ENCODE assay signal across 37 cellular contexts in genomic region chr2:124626993-124627392, GRCh38.
"Had no signal": no experiment of that assay in that cellular context is flagged by ENCODE, and none has a peak within 500 bp of the region (broad histone marks: within the 10 kb centered on the region; RNA-seq: fewer than 3 reads in every experiment).

No MANE protein-coding gene starts in this region.

- H3K4me1 Mint-ChIP-seq: activated CD4-positive, alpha-beta memory T cell treated with anti-CD3 and anti-CD28 coated beads, Interleukin-2, amount 10 ng/mL, durations not matched to agents 7 days and 5 days; activated CD4-positive, alpha-beta T cell treated with anti-CD3 and anti-CD28 coated beads for 36 hours; activated CD4-positive, alpha-beta T cell treated with anti-CD3 and anti-CD28 coated beads, Interleukin-2, amount 10 ng/mL, durations not matched to agents 7 days and 5 days; activated CD8-positive, alpha-beta memory T cell treated with anti-CD3 and anti-CD28 coated beads, Interleukin-2, amount 10 ng/mL, durations not matched to agents 7 days and 5 days; activated naive CD4-positive, alpha-beta T cell treated with anti-CD3 and anti-CD28 coated beads, Interleukin-2, amount 10 ng/mL, durations not matched to agents 7 days and 5 days; activated naive CD4-positive, alpha-beta T cell treated with anti-CD3 and anti-CD28 coated beads, Interleukin-2, amount 50 U/mL, for 24 hours; activated naive CD8-positive, alpha-beta T cell treated with anti-CD3 and anti-CD28 coated beads, Interleukin-2, amount 10 ng/mL, durations not matched to agents 7 days and 5 days; activated naive CD8-positive, alpha-beta T cell treated with anti-CD3 and anti-CD28 coated beads, Interleukin-2, amount 50 U/mL, for 24 hours; brain; central memory CD8-positive, alpha-beta T cell; WTC11 had no signal

- H3K27ac ChIP-seq: ascending aorta, cardiac muscle cell, VCaP had no signal

- H3K4me3 ChIP-seq: ascending aorta, cardiac muscle cell had no signal

- DNase-seq: activated CD4-positive, alpha-beta memory T cell treated with anti-CD3 and anti-CD28 coated beads, Interleukin-2, amount 10 ng/mL, durations not matched to agents 7 days and 5 days; activated CD4-positive, alpha-beta T cell treated with anti-CD3 and anti-CD28 coated beads for 1 hour; activated CD4-positive, alpha-beta T cell treated with anti-CD3 and anti-CD28 coated beads for 36 hours; activated CD4-positive, alpha-beta T cell treated with anti-CD3 and anti-CD28 coated beads for 48 hours; activated CD4-positive, alpha-beta T cell treated with anti-CD3 and anti-CD28 coated beads, Interleukin-2, amount 10 ng/mL, durations not matched to agents 7 days and 5 days; activated CD4-positive, alpha-beta T cell treated with anti-CD3 and anti-CD28 coated beads, Interleukin-2, amount 50 U/mL, for 48 hours; activated CD4-positive, CD25-positive, alpha-beta regulatory T cell; activated CD8-positive, alpha-beta memory T cell treated with anti-CD3 and anti-CD28 coated beads for 24 hours; activated CD8-positive, alpha-beta memory T cell treated with anti-CD3 and anti-CD28 coated beads, Interleukin-2, amount 10 ng/mL, durations not matched to agents 7 days and 5 days; activated CD8-positive, alpha-beta memory T cell treated with anti-CD3 and anti-CD28 coated beads, Interleukin-2, amount 50 U/mL, for 48 hours; activated CD8-positive, alpha-beta T cell treated with anti-CD3 and anti-CD28 coated beads, Interleukin-2, amount 10 ng/mL, durations not matched to agents 7 days and 5 days; activated effector memory CD4-positive, alpha-beta T cell treated with Interleukin-2 at 50 U/mL for 16 hours; activated gamma-delta T cell; activated naive CD4-positive, alpha-beta T cell treated with anti-CD3 and anti-CD28 coated beads, Interleukin-2, amount 10 ng/mL, durations not matched to agents 7 days and 5 days; activated naive CD4-positive, alpha-beta T cell treated with Interleukin-2 at 50 U/mL for 16 hours; activated naive CD8-positive, alpha-beta T cell treated with anti-CD3 and anti-CD28 coated beads, Interleukin-2, amount 10 ng/mL, durations not matched to agents 7 days and 5 days; activated naive CD8-positive, alpha-beta T cell treated with anti-CD3 and anti-CD28 coated beads, Interleukin-2, amount 50 U/mL, for 24 hours; activated T-cell treated with anti-CD3 and anti-CD28 coated beads, Interleukin-2, amount 50 U/mL, for 24 hours; activated T-cell treated with anti-CD3 and anti-CD28 coated beads, Interleukin-2, amount 50 U/mL, for 48 hours; amygdala; anterior cingulate cortex; caudate nucleus; cerebellar nuclear complex; T-helper 1 cell; T-helper 2 cell; T-helper 9 cell had no signal

- H3K9me3 ChIP-seq: ascending aorta had no signal

- H3K27me3 Mint-ChIP-seq: activated CD4-positive, alpha-beta memory T cell treated with anti-CD3 and anti-CD28 coated beads, Interleukin-2, amount 10 ng/mL, durations not matched to agents 7 days and 5 days; activated CD4-positive, alpha-beta T cell treated with anti-CD3 and anti-CD28 coated beads for 36 hours; activated CD4-positive, alpha-beta T cell treated with anti-CD3 and anti-CD28 coated beads, Interleukin-2, amount 10 ng/mL, durations not matched to agents 7 days and 5 days; activated CD8-positive, alpha-beta memory T cell treated with anti-CD3 and anti-CD28 coated beads, Interleukin-2, amount 10 ng/mL, durations not matched to agents 7 days and 5 days; activated naive CD4-positive, alpha-beta T cell treated with anti-CD3 and anti-CD28 coated beads, Interleukin-2, amount 10 ng/mL, durations not matched to agents 7 days and 5 days; activated naive CD4-positive, alpha-beta T cell treated with anti-CD3 and anti-CD28 coated beads, Interleukin-2, amount 50 U/mL, for 24 hours; activated naive CD8-positive, alpha-beta T cell; activated naive CD8-positive, alpha-beta T cell treated with anti-CD3 and anti-CD28 coated beads, Interleukin-2, amount 10 ng/mL, durations not matched to agents 7 days and 5 days; activated naive CD8-positive, alpha-beta T cell treated with anti-CD3 and anti-CD28 coated beads, Interleukin-2, amount 50 U/mL, for 24 hours; activated T-cell treated with anti-CD3 and anti-CD28 coated beads, Interleukin-2, amount 50 U/mL, for 24 hours; brain; central memory CD8-positive, alpha-beta T cell had no signal

- H3K4me3 Mint-ChIP-seq: activated CD4-positive, alpha-beta memory T cell treated with anti-CD3 and anti-CD28 coated beads, Interleukin-2, amount 10 ng/mL, durations not matched to agents 7 days and 5 days; activated CD4-positive, alpha-beta T cell treated with anti-CD3 and anti-CD28 coated beads for 36 hours; activated CD4-positive, alpha-beta T cell treated with anti-CD3 and anti-CD28 coated beads, Interleukin-2, amount 10 ng/mL, durations not matched to agents 7 days and 5 days; activated CD8-positive, alpha-beta memory T cell treated with anti-CD3 and anti-CD28 coated beads, Interleukin-2, amount 10 ng/mL, durations not matched to agents 7 days and 5 days; activated CD8-positive, alpha-beta T cell treated with anti-CD3 and anti-CD28 coated beads, Interleukin-2, amount 10 ng/mL, durations not matched to agents 7 days and 5 days; activated naive CD4-positive, alpha-beta T cell treated with anti-CD3 and anti-CD28 coated beads, Interleukin-2, amount 10 ng/mL, durations not matched to agents 7 days and 5 days; activated naive CD4-positive, alpha-beta T cell treated with anti-CD3 and anti-CD28 coated beads, Interleukin-2, amount 50 U/mL, for 24 hours; activated naive CD8-positive, alpha-beta T cell; activated naive CD8-positive, alpha-beta T cell treated with anti-CD3 and anti-CD28 coated beads, Interleukin-2, amount 10 ng/mL, durations not matched to agents 7 days and 5 days; activated naive CD8-positive, alpha-beta T cell treated with anti-CD3 and anti-CD28 coated beads, Interleukin-2, amount 50 U/mL, for 24 hours; activated T-cell treated with anti-CD3 and anti-CD28 coated beads, Interleukin-2, amount 50 U/mL, for 24 hours; brain; central memory CD8-positive, alpha-beta T cell; T-helper 1 cell treated with Interleukin-12 subunit alpha and Interleukin-12 subunit beta and Interleukin-4 antibody, amounts not matched to agents 30 μg/mL and 1 μg/mL, for 36 hours; T-helper 2 cell treated with Interferon-gamma antibody and Interleukin-4, amounts not matched to agents 5 μg/mL and 100 μg/mL, for 36 hours; WTC11 had no signal

- H3K4me1 ChIP-seq: ascending aorta had no signal

- H3K36me3 Mint-ChIP-seq: activated CD8-positive, alpha-beta memory T cell treated with anti-CD3 and anti-CD28 coated beads, Interleukin-2, amount 10 ng/mL, durations not matched to agents 7 days and 5 days; activated naive CD4-positive, alpha-beta T cell treated with anti-CD3 and anti-CD28 coated beads, Interleukin-2, amount 10 ng/mL, durations not matched to agents 7 days and 5 days; activated naive CD4-positive, alpha-beta T cell treated with anti-CD3 and anti-CD28 coated beads, Interleukin-2, amount 50 U/mL, for 24 hours; activated naive CD8-positive, alpha-beta T cell; activated naive CD8-positive, alpha-beta T cell treated with anti-CD3 and anti-CD28 coated beads, Interleukin-2, amount 10 ng/mL, durations not matched to agents 7 days and 5 days; brain had no signal

- H3K27ac Mint-ChIP-seq: activated CD4-positive, alpha-beta memory T cell treated with anti-CD3 and anti-CD28 coated beads, Interleukin-2, amount 10 ng/mL, durations not matched to agents 7 days and 5 days; activated CD4-positive, alpha-beta T cell treated with anti-CD3 and anti-CD28 coated beads for 36 hours; activated CD4-positive, alpha-beta T cell treated with anti-CD3 and anti-CD28 coated beads, Interleukin-2, amount 10 ng/mL, durations not matched to agents 7 days and 5 days; activated CD8-positive, alpha-beta memory T cell treated with anti-CD3 and anti-CD28 coated beads, Interleukin-2, amount 10 ng/mL, durations not matched to agents 7 days and 5 days; activated CD8-positive, alpha-beta T cell treated with anti-CD3 and anti-CD28 coated beads, Interleukin-2, amount 10 ng/mL, durations not matched to agents 7 days and 5 days; activated naive CD4-positive, alpha-beta T cell treated with anti-CD3 and anti-CD28 coated beads, Interleukin-2, amount 10 ng/mL, durations not matched to agents 7 days and 5 days; activated naive CD4-positive, alpha-beta T cell treated with anti-CD3 and anti-CD28 coated beads, Interleukin-2, amount 50 U/mL, for 24 hours; activated naive CD8-positive, alpha-beta T cell; activated naive CD8-positive, alpha-beta T cell treated with anti-CD3 and anti-CD28 coated beads, Interleukin-2, amount 10 ng/mL, durations not matched to agents 7 days and 5 days; activated naive CD8-positive, alpha-beta T cell treated with anti-CD3 and anti-CD28 coated beads, Interleukin-2, amount 50 U/mL, for 24 hours; activated T-cell treated with anti-CD3 and anti-CD28 coated beads, Interleukin-2, amount 50 U/mL, for 24 hours; activated T-helper 2 cell treated with anti-CD3 and anti-CD28 coated beads, Interferon-gamma antibody, Interleukin-2, Interleukin-4, amounts not matched to agents 10 μg/mL and 5 μg/mL and 100 μg/mL, durations not matched to agents 14 hours and 24 hours and 36 hours; brain; T-helper 1 cell treated with Interleukin-12 subunit alpha and Interleukin-12 subunit beta and Interleukin-4 antibody, amounts not matched to agents 30 μg/mL and 1 μg/mL, for 36 hours; T-helper 2 cell treated with Interferon-gamma antibody and Interleukin-4, amounts not matched to agents 5 μg/mL and 100 μg/mL, for 36 hours; WTC11 had no signal

- H3K27me3 ChIP-seq: ascending aorta, cardiac muscle cell had no signal

- H3K36me3 ChIP-seq: ascending aorta, cardiac muscle cell had no signal
